In genomic region chr10:53406532-53406931, GRCh38 we compare ENCODE assay signal across 15 cellular contexts.
"Had no signal": no experiment of that assay in that cellular context is flagged by ENCODE, and none has a peak within 500 bp of the region (broad histone marks: within the 10 kb centered on the region; RNA-seq: fewer than 3 reads in every experiment).

No MANE protein-coding gene starts in this region.

- H3K4me3 Mint-ChIP-seq: dendritic cell treated with granulocyte-macrophage colony-stimulating factor and Interleukin-4, amounts not matched to agents 40 ng/mL and 50 ng/mL, for 4 days; effector memory CD8-positive, alpha-beta T cell; naive thymus-derived CD8-positive, alpha-beta T cell had no signal

- H3K36me3 Mint-ChIP-seq: naive thymus-derived CD8-positive, alpha-beta T cell had no signal

- FAIRE-seq: colon had no signal

- H3K27me3 ChIP-seq: foreskin keratinocyte, ovary, right atrium auricular region, sigmoid colon had no signal

- H3K36me3 ChIP-seq: ovary, right atrium auricular region, sigmoid colon had no signal

- H3K27me3 Mint-ChIP-seq: dendritic cell treated with granulocyte-macrophage colony-stimulating factor and Interleukin-4, amounts not matched to agents 40 ng/mL and 50 ng/mL, for 4 days; effector memory CD8-positive, alpha-beta T cell; naive thymus-derived CD8-positive, alpha-beta T cell had no signal

- H3K4me3 ChIP-seq: mucosa of descending colon, ovary, right atrium auricular region, sigmoid colon, skin epidermis had no signal

- DNase-seq: effector memory CD8-positive, alpha-beta T cell; foreskin keratinocyte; left colon; left ventricle myocardium superior; mucosa of descending colon; naive thymus-derived CD8-positive, alpha-beta T cell; ovary; sigmoid colon; stimulated activated CD4-positive, alpha-beta T cell treated with anti-CD3 and anti-CD28 coated beads, Interleukin-12 subunit alpha, Interleukin-12 subunit beta, amount 100 ng/mL, for 4 hours; stimulated activated naive CD4-positive, alpha-beta T cell treated with Interleukin-2 at 50 U/mL for 16 hours; trophoblast cell had no signal

- H3K4me1 Mint-ChIP-seq: naive thymus-derived CD8-positive, alpha-beta T cell had no signal

- H3K4me1 ChIP-seq: foreskin keratinocyte, sigmoid colon had no signal

- ATAC-seq: effector memory CD8-positive, alpha-beta T cell; foreskin keratinocyte; left colon; left ventricle myocardium superior; mucosa of descending colon; naive thymus-derived CD8-positive, alpha-beta T cell had no signal

- H3K27ac ChIP-seq: foreskin keratinocyte, ovary, right atrium auricular region, sigmoid colon, skin epidermis had no signal

- H3K27ac Mint-ChIP-seq: dendritic cell treated with granulocyte-macrophage colony-stimulating factor and Interleukin-4, amounts not matched to agents 40 ng/mL and 50 ng/mL, for 4 days; effector memory CD8-positive, alpha-beta T cell; naive thymus-derived CD8-positive, alpha-beta T cell had no signal

- H3K9me3 ChIP-seq: mucosa of descending colon, ovary, right atrium auricular region, sigmoid colon had no signal

- H3K9me3 Mint-ChIP-seq: dendritic cell treated with granulocyte-macrophage colony-stimulating factor and Interleukin-4, amounts not matched to agents 40 ng/mL and 50 ng/mL, for 4 days had no signal
